In the genomic region with DNA sequence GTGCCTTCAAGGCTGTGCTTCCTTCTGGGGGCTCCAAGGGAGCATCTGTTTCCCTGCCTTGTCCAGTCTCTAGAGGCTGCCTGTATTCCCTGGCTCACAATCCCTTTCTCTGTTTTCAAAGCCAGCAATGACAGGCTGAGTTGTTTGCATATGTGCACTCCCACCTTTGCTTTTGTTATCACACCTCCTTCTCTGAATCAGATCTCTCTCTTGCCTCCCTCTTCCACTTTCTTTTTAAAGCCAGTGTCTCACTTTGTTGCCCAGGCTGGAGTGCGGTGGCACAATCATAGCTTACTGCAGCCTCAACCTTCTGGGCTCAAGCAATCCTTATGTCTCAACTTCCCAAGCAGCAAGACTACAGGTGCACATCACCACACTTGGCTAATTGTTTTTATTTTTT, we compare ENCODE assay signal across 10 cellular contexts. TPM values are rescaled to one million over a fixed set of nuclear protein-coding genes. Genes with fewer than 3 reads are reported as not detected.
"Had no signal": no experiment of that assay in that cellular context is flagged by ENCODE, and none has a peak within 500 bp of the region (broad histone marks: within the 10 kb centered on the region; RNA-seq: fewer than 3 reads in every experiment).

No MANE protein-coding gene starts in this region.

- H3K9me3 ChIP-seq: ascending aorta, lower lobe of right lung, SJCRH30, upper lobe of right lung had no signal

- H3K4me3 ChIP-seq: ascending aorta, lower lobe of right lung, neural progenitor cell, SJCRH30, upper lobe of right lung had no signal

- H3K4me1 ChIP-seq: ascending aorta, lower lobe of right lung, neural progenitor cell, parathyroid adenoma, SJCRH30, upper lobe of right lung had no signal

- H3K36me3 ChIP-seq: ascending aorta, lower lobe of right lung, neural progenitor cell, SJCRH30, upper lobe of right lung had no signal

- DNase-seq: lower lobe of right lung; SJCRH30; stimulated activated naive CD4-positive, alpha-beta T cell; upper lobe of right lung had no signal

- H3K4me3 Mint-ChIP-seq: activated T-helper 1 cell treated with anti-CD3 and anti-CD28 coated beads, Interleukin-12 subunit alpha, Interleukin-12 subunit beta, Interleukin-2, Interleukin-4 antibody, amounts not matched to agents 30 ng/mL and 10 ng/mL and 1 ng/mL, durations not matched to agents 14 hours and 24 hours and 36 hours; mesothelial cell of epicardium; neural progenitor cell had no signal

- H3K79me2 ChIP-seq: parathyroid adenoma had no signal

- H3K27me3 ChIP-seq: ascending aorta, neural progenitor cell, SJCRH30, upper lobe of right lung had no signal

- ATAC-seq: esophagus mucosa, lower lobe of right lung, upper lobe of right lung had no signal

- H3K27ac Mint-ChIP-seq: activated T-helper 1 cell treated with anti-CD3 and anti-CD28 coated beads, Interleukin-12 subunit alpha, Interleukin-12 subunit beta, Interleukin-2, Interleukin-4 antibody, amounts not matched to agents 30 ng/mL and 10 ng/mL and 1 ng/mL, durations not matched to agents 14 hours and 24 hours and 36 hours; mesothelial cell of epicardium; neural progenitor cell had no signal

- H3K9ac ChIP-seq: neural progenitor cell, parathyroid adenoma had no signal

- H3K4me2 ChIP-seq: neural progenitor cell had no signal

- H3K9me3 Mint-ChIP-seq: activated T-helper 1 cell treated with anti-CD3 and anti-CD28 coated beads, Interleukin-12 subunit alpha, Interleukin-12 subunit beta, Interleukin-2, Interleukin-4 antibody, amounts not matched to agents 30 ng/mL and 10 ng/mL and 1 ng/mL, durations not matched to agents 14 hours and 24 hours and 36 hours; mesothelial cell of epicardium had no signal

- H2AFZ ChIP-seq: neural progenitor cell, parathyroid adenoma had no signal

- H3K27ac ChIP-seq: ascending aorta, lower lobe of right lung, neural progenitor cell, parathyroid adenoma, SJCRH30, upper lobe of right lung had no signal

- H3K36me3 Mint-ChIP-seq: mesothelial cell of epicardium, neural progenitor cell had no signal

RNA-seq across cellular contexts. Expression of a gene that starts 37.1 kb away (rescaled TPM):
- total RNA-seq: ascending aorta had no signal
